In genomic region chr14:96151242-96151641, GRCh38 we compare ENCODE assay signal across 1 cellular context.
TF ChIP-seq lines count a peak whose summit lies in the region.

No MANE protein-coding gene starts in this region.

TF ChIP-seq in IMR-90, 13 proteins besides CTCF, POLR2A, EP300 and RAD21:
- no peak for TF ChIP-seq MAFK (IDR thresholded peaks at IDR 0.05; ENCODE audit: low read depth, low read length)
- no peak for TF ChIP-seq BHLHE40 (IDR thresholded peaks at IDR 0.05; ENCODE audit: low read depth, low read length)
- TF ChIP-seq ELK1 (IDR thresholded peaks at IDR 0.05; ENCODE audit: borderline replicate concordance, low read depth, low read length) = no peak
- no peak for TF ChIP-seq USF2 (IDR thresholded peaks at IDR 0.05; ENCODE audit: low read depth, low read length)
- no peak for TF ChIP-seq CEBPB (IDR thresholded peaks at IDR 0.05; ENCODE audit: low read depth, low read length)
- no peak for TF ChIP-seq RFX5 (IDR thresholded peaks at IDR 0.05; ENCODE audit: low read depth, low read length)
- no peak for TF ChIP-seq SMC3 (IDR thresholded peaks at IDR 0.05; ENCODE audit: low read depth, low read length)
- no peak for TF ChIP-seq RCOR1 (IDR thresholded peaks at IDR 0.05; ENCODE audit: insufficient replicate concordance, low read length)
- no peak for TF ChIP-seq MAZ (IDR thresholded peaks at IDR 0.05; ENCODE audit: borderline replicate concordance, low read depth, low read length)
- no peak for TF ChIP-seq CHD1 (IDR thresholded peaks at IDR 0.05; ENCODE audit: low read depth, low read length)
- no peak for TF ChIP-seq FOS (IDR thresholded peaks at IDR 0.05; ENCODE audit: low read depth, low read length)
- TF ChIP-seq NFE2L2 (IDR thresholded peaks at IDR 0.05; ENCODE audit: low read depth, low read length) = no peak
